ENCODE assay signal across 24 cellular contexts in the genomic region with DNA sequence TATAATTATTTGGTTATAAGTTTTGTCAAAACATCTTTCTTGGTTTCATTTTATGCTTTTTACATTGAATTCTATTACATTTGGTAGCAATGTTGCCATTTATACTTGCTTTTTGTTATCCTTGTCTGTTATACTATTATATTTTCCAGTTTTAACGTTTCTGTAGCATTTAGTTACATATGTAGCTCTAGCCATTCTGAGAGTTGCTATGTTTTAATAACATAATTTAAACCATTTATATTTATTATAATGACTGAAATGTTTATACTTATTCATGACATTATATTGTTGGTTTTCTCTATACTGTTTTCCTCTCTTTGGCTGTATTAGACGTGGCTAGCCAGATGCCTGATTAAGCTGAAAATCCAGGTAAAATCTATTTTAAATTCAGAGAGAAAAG.
A peak's percentile ranks its signal among the peaks of the same experiment; 100 is the strongest.
DNase-seq lines count a peak whose midpoint lies in the region; ATAC-seq, FAIRE-seq and TF ChIP-seq lines count a peak whose summit lies in the region.
"Had no signal": no experiment of that assay in that cellular context is flagged by ENCODE, and none has a peak within 500 bp of the region (broad histone marks: within the 10 kb centered on the region; RNA-seq: fewer than 3 reads in every experiment).

No MANE protein-coding gene starts in this region.

- H4K20me1 ChIP-seq in K562 (replicated peaks; ENCODE audit: control insufficient read depth, insufficient read depth, low read length) (no peaks in the 10 kb centered on the region), GM23248 (ENCODE audit: insufficient read depth) (no peaks in the 10 kb centered on the region)
- H4K20me1 ChIP-seq: BLaER1 had no signal

- no TSS peak for BruUV-seq in K562 (replicated peaks; lab: Mats Ljungman, UMichigan)

- H2AFZ ChIP-seq in K562 (ENCODE audit: low read depth, low read length) (no peak overlapping the region), GM23248 (no peak overlapping the region)

- no peak overlapping the region for H3K9ac ChIP-seq in K562 (ENCODE audit: insufficient read depth in 1 of 2, low read depth in 2 of 2, low read length in 2 of 2)
- H3K9ac ChIP-seq in GM23248: no peak overlapping the region
- H3K9ac ChIP-seq: BLaER1 had no signal

- H3K27me3 ChIP-seq in K562 (ENCODE audit: control insufficient read depth in 2 of 2, insufficient read depth in 2 of 2, low read length in 2 of 2) (no peaks in the 10 kb centered on the region), GM23248 (replicated peaks; ENCODE audit: insufficient read depth) (no peaks in the 10 kb centered on the region)
- H3K27me3 ChIP-seq: BE2C, BLaER1 had no signal

- H3K4me1 ChIP-seq in A549: no peaks in the 10 kb centered on the region
- H3K4me1 ChIP-seq in K562 (replicated peaks in 1 of 2; ENCODE audit: control insufficient read depth in 2 of 2, insufficient read depth in 2 of 2, low read length in 2 of 2): no peaks in the 10 kb centered on the region
- H3K4me1 ChIP-seq in GM23248 (ENCODE audit: insufficient read depth): no peaks in the 10 kb centered on the region
- H3K4me1 ChIP-seq: BE2C, BLaER1 had no signal

- 24% methylated on average over 2 of the region's 2 CpGs for WGBS in A549 (ENCODE audit: missing lambda C conversion rate)
- 0% methylated on average over 2 of the region's 2 CpGs for WGBS in K562 (ENCODE audit: insufficient coverage, low coverage, missing lambda C conversion rate)
- WGBS in GM23248 (ENCODE audit: low coverage in 1 of 2, low lambda C conversion rate in 2 of 2, missing lambda C conversion rate in 2 of 2), 2 experiments: 47 to 48% methylated on average over 2 of the region's 2 CpGs

- H3K9me2 ChIP-seq in GM23248 (ENCODE audit: insufficient read depth): no peaks in the 10 kb centered on the region

- DNase-seq in A549 (ENCODE audit: low read depth in 1 of 2, low spot score in 1 of 2) (no peak), K562 (ENCODE audit: extremely low read depth in 1 of 4, low spot score in 3 of 4) (no peak), GM23248 (no peak)
- DNase-seq: ACHN; BE2C; C1 segment of cervical spinal cord; CD4-positive, alpha-beta memory T cell; CD4-positive, CD25-positive, alpha-beta regulatory T cell; CD8-positive, alpha-beta memory T cell; COR-L47; DMS 273 treated with DMSO at 0.1 percent for 48 hours; DMS153; DMS53; DMS79; DND-41; EL; GDM1 had no signal

- no peaks in the 10 kb centered on the region for H3K9me1 ChIP-seq in K562 (ENCODE audit: control insufficient read depth, insufficient read depth, low read length)

- H3K9me3 ChIP-seq in A549 (peaks cover 14% of the 10 kb centered on the region; the same call in 2 of the 3 replicates), K562 (replicated peaks; ENCODE audit: control insufficient read depth, insufficient read depth, low read depth, low read length) (no peaks in the 10 kb centered on the region), GM23248 (ENCODE audit: low read depth) (peaks cover 3% of the 10 kb centered on the region)
- H3K9me3 ChIP-seq: BE2C, BLaER1 had no signal

- ATAC-seq in A549: no peak
- ATAC-seq in K562: no peak
- ATAC-seq in HG03045 (IDR thresholded peaks at IDR 0.05; ENCODE audit: unreplicated experiment): no peak
- ATAC-seq: GM12878 had no signal

- H3K4me2 ChIP-seq in A549: no peak overlapping the region
- no peak overlapping the region for H3K4me2 ChIP-seq in K562 (ENCODE audit: insufficient read depth, low read length)
- H3K4me2 ChIP-seq in GM23248 (ENCODE audit: unreplicated experiment): no peak overlapping the region
- H3K4me2 ChIP-seq: BLaER1 had no signal

- TF ChIP-seq POLR2A in A549 (IDR thresholded peaks at IDR 0.05; ENCODE audit: low read length) (no peak), K562 (conservative IDR thresholded peaks at IDR 0.05) (no peak)

- H3K27ac ChIP-seq in A549 (no peak overlapping the region), K562 (ENCODE audit: extremely low read depth, low read depth, low read length) (no peak overlapping the region), GM23248 (no peak overlapping the region)
- H3K27ac ChIP-seq: 22Rv1, BLaER1 had no signal

- no peak for TF ChIP-seq CTCF in A549 (IDR thresholded peaks at IDR 0.05)
- no peak for TF ChIP-seq CTCF in K562 (IDR thresholded peaks at IDR 0.05 in 2 of 3, conservative IDR thresholded peaks at IDR 0.05 in 1 of 3; ENCODE audit: insufficient read depth in 2 of 3, low read depth in 1 of 3, low read length in 3 of 3)

- H3K36me3 ChIP-seq in K562 (ENCODE audit: control insufficient read depth, insufficient read depth, low read length): no peaks in the 10 kb centered on the region
- H3K36me3 ChIP-seq in GM23248 (ENCODE audit: low read depth): no peaks in the 10 kb centered on the region
- H3K36me3 ChIP-seq: BE2C, BLaER1 had no signal

- FAIRE-seq in A549 (lab: Jason Lieb, UNC): peak; percentile 85
- FAIRE-seq in K562 (lab: Jason Lieb, UNC): no peak
- peak; percentile 33 for FAIRE-seq in islet of Langerhans (lab: Jason Lieb, UNC)
- FAIRE-seq: GM12878, GM12892, GM18507 had no signal

- no peak for TF ChIP-seq RAD21 in A549 (conservative IDR thresholded peaks at IDR 0.05 in 1 of 2, IDR thresholded peaks at IDR 0.05 in 1 of 2)
- TF ChIP-seq RAD21 in K562 (CRISPR knock-in tag; conservative IDR thresholded peaks at IDR 0.05 in 1 of 2, IDR thresholded peaks at IDR 0.05 in 1 of 2): no peak

- no peaks in the 10 kb centered on the region for H3K79me2 ChIP-seq in K562 (ENCODE audit: control insufficient read depth, insufficient read depth, low read length)
- H3K79me2 ChIP-seq in GM23248 (ENCODE audit: insufficient read depth): no peaks in the 10 kb centered on the region

- no peaks in the 10 kb centered on the region for H3F3A ChIP-seq in GM23248 (ENCODE audit: insufficient read depth)

- TF ChIP-seq EP300 in A549 (IDR thresholded peaks at IDR 0.05) (no peak), K562 (IDR thresholded peaks at IDR 0.05; ENCODE audit: low read length) (no peak)

- in situ Hi-C loops in K562 (cut with MboI) (no loop called here), GM23248 (cut with MboI) (no loop called here)

- POLR2A ChIA-PET in A549 (lab: Yijun Ruan, JAX): no interaction called here
- POLR2A ChIA-PET in K562 (lab: Yijun Ruan, JAX): no interaction called here

- CTCF ChIA-PET in A549 (lab: Yijun Ruan, JAX): no interaction called here
- CTCF ChIA-PET in K562 (lab: Yijun Ruan, JAX; ENCODE audit: low intra/inter-chr PET ratio): no interaction called here

- intact Hi-C loops in K562 (cut with micrococcal nuclease): no loop called here

- H3K4me3 ChIP-seq in A549 (no peak overlapping the region), K562 (no peak overlapping the region), GM23248 (no peak overlapping the region)
- H3K4me3 ChIP-seq: BLaER1, GM12878 had no signal

TF ChIP-seq in A549, 52 proteins besides CTCF, POLR2A, EP300 and RAD21 (continues in another document):
- TF ChIP-seq RCOR1 (IDR thresholded peaks at IDR 0.05; ENCODE audit: low read depth, low read length) (no peak), HOXB13 (CRISPR knock-in tag; IDR thresholded peaks at IDR 0.05; ENCODE audit: low read depth) (no peak), HOXA7 (CRISPR knock-in tag; IDR thresholded peaks at IDR 0.05) (no peak), SMC3 (IDR thresholded peaks at IDR 0.05) (no peak), GATA3 (IDR thresholded peaks at IDR 0.05; ENCODE audit: borderline replicate concordance) (no peak), PHF8 (IDR thresholded peaks at IDR 0.05; ENCODE audit: borderline replicate concordance, low read depth) (no peak)
- TF ChIP-seq, protein P1, sequence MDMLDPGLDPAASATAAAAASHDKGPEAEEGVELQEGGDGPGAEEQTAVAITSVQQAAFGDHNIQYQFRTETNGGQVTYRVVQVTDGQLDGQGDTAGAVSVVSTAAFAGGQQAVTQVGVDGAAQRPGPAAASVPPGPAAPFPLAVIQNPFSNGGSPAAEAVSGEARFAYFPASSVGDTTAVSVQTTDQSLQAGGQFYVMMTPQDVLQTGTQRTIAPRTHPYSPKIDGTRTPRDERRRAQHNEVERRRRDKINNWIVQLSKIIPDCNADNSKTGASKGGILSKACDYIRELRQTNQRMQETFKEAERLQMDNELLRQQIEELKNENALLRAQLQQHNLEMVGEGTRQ (IDR thresholded peaks at IDR 0.05): no peak
- TF ChIP-seq, protein P2, sequence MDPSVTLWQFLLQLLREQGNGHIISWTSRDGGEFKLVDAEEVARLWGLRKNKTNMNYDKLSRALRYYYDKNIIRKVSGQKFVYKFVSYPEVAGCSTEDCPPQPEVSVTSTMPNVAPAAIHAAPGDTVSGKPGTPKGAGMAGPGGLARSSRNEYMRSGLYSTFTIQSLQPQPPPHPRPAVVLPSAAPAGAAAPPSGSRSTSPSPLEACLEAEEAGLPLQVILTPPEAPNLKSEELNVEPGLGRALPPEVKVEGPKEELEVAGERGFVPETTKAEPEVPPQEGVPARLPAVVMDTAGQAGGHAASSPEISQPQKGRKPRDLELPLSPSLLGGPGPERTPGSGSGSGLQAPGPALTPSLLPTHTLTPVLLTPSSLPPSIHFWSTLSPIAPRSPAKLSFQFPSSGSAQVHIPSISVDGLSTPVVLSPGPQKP (IDR thresholded peaks at IDR 0.05; ENCODE audit: low read depth, low read length): no peak

TF ChIP-seq in K562, 482 proteins besides CTCF, POLR2A, EP300 and RAD21:
- TF ChIP-seq ZNF507 (tag; conservative IDR thresholded peaks at IDR 0.05) (peak; percentile 77), ZSCAN32 (CRISPR knock-in tag; IDR thresholded peaks at IDR 0.05) (no peak)
